19 cellular contexts compared by ENCODE assay signal in the genomic region with DNA sequence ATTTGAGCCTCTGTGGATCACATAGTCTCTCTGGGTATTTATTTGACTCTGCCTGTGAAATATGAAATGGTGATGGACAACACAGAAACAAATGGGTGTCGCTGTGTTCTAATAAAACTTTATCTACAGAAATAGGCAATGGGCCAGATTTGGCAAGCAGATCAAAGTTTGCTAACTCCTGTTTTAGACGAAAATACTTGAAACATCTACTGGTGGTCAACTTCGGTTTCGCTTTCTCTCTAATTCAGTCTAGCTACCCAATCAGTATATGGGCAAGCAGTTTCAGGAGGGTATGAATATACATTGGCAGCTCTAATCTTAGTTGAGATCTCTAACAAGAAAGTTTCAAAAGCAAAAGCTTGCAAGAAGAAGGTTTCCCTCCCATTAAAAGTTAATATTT.
DNase-seq lines count a peak whose midpoint lies in the region; ATAC-seq and TF ChIP-seq lines count a peak whose summit lies in the region.
"Had no signal": no experiment of that assay in that cellular context is flagged by ENCODE, and none has a peak within 500 bp of the region (broad histone marks: within the 10 kb centered on the region; RNA-seq: fewer than 3 reads in every experiment).

No MANE protein-coding gene starts in this region.

- no peaks in the 10 kb centered on the region for H3K4me1 ChIP-seq in vagina
- H3K4me1 ChIP-seq: sigmoid colon had no signal

- peaks cover 5% of the 10 kb centered on the region for H3K27me3 Mint-ChIP-seq in T-helper 2 cell treated with Interferon-gamma antibody and Interleukin-4, amounts not matched to agents 5 μg/mL and 100 μg/mL, for 36 hours (ENCODE audit: low read depth)

- DNase-seq in GM19238 (ENCODE audit: insufficient read length, low spot score), result peak; percentile 8
- no peak for DNase-seq in T-helper 2 cell treated with Interferon-gamma antibody and Interleukin-4, amounts not matched to agents 5 μg/mL and 100 μg/mL, for 36 hours (ENCODE audit: low spot score)
- DNase-seq in inferior parietal cortex (ENCODE audit: extremely low spot score), result no peak
- DNase-seq in vagina (ENCODE audit: extremely low spot score in 2 of 2), result no peak
- no peak for DNase-seq in activated naive CD4-positive, alpha-beta T cell treated with Interleukin-2 at 50 U/mL for 16 hours
- DNase-seq: activated CD4-positive, alpha-beta memory T cell treated with anti-CD3 and anti-CD28 coated beads, Interleukin-2, amount 10 ng/mL, durations not matched to agents 7 days and 5 days; amniotic stem cell; DMS 273 treated with DMSO at 0.1 percent for 48 hours; H7; left colon; NCI-H2081 treated with DMSO at 0.1 percent for 48 hours; sigmoid colon; stimulated activated CD4-positive, alpha-beta T cell treated with anti-CD3 and anti-CD28 coated beads, Interleukin-2, amount 100 ng/mL, for 48 hours; SW 1271 had no signal

- H3K9me3 Mint-ChIP-seq in T-helper 2 cell treated with Interferon-gamma antibody and Interleukin-4, amounts not matched to agents 5 μg/mL and 100 μg/mL, for 36 hours, result no peaks in the 10 kb centered on the region
- H3K9me3 Mint-ChIP-seq: central memory CD8-positive, alpha-beta T cell had no signal

- TF ChIP-seq CTCF in vagina (IDR thresholded peaks at IDR 0.05), result no peak

- no peak overlapping the region for H3K27ac Mint-ChIP-seq in T-helper 2 cell treated with Interferon-gamma antibody and Interleukin-4, amounts not matched to agents 5 μg/mL and 100 μg/mL, for 36 hours
- H3K27ac Mint-ChIP-seq: activated CD4-positive, alpha-beta memory T cell treated with anti-CD3 and anti-CD28 coated beads, Interleukin-2, amount 10 ng/mL, durations not matched to agents 7 days and 5 days had no signal

- H3K27me3 ChIP-seq in vagina, result no peaks in the 10 kb centered on the region
- H3K27me3 ChIP-seq: BLaER1 treated with 17β-estradiol and CSF1 and Interleukin-3, amounts not matched to agents 10 nM and 100 nM; sigmoid colon had no signal

- H3K36me3 Mint-ChIP-seq in T-helper 2 cell treated with Interferon-gamma antibody and Interleukin-4, amounts not matched to agents 5 μg/mL and 100 μg/mL, for 36 hours (ENCODE audit: low read depth), result no peaks in the 10 kb centered on the region

- peak; percentile 96 for ATAC-seq in GM21717 (IDR thresholded peaks at IDR 0.05; ENCODE audit: unreplicated experiment)
- ATAC-seq in HG03280 (IDR thresholded peaks at IDR 0.05; ENCODE audit: unreplicated experiment), result peak; percentile 77
- ATAC-seq: left colon had no signal

- TF ChIP-seq POLR2A in vagina (IDR thresholded peaks at IDR 0.05), result no peak

- H3K4me3 ChIP-seq in vagina, result no peak overlapping the region
- H3K4me3 ChIP-seq: BLaER1 treated with 17β-estradiol and CSF1 and Interleukin-3, amounts not matched to agents 10 nM and 100 nM; sigmoid colon; thoracic aorta had no signal

- intact Hi-C loops in vagina (cut with DNase I), result no loop called here

- H3K4me1 Mint-ChIP-seq in T-helper 2 cell treated with Interferon-gamma antibody and Interleukin-4, amounts not matched to agents 5 μg/mL and 100 μg/mL, for 36 hours (ENCODE audit: low read depth), result peaks cover 5% of the 10 kb centered on the region
- H3K4me1 Mint-ChIP-seq: central memory CD8-positive, alpha-beta T cell had no signal

- no peak overlapping the region for H3K27ac ChIP-seq in vagina
- H3K27ac ChIP-seq: BLaER1 treated with 17β-estradiol and CSF1 and Interleukin-3, amounts not matched to agents 10 nM and 100 nM; sigmoid colon; thoracic aorta had no signal

- no peaks in the 10 kb centered on the region for H3K9me3 ChIP-seq in vagina
- H3K9me3 ChIP-seq: sigmoid colon, thoracic aorta had no signal

- H3K36me3 ChIP-seq in vagina, result no peaks in the 10 kb centered on the region
- H3K36me3 ChIP-seq: BLaER1 treated with 17β-estradiol and CSF1 and Interleukin-3, amounts not matched to agents 10 nM and 100 nM; sigmoid colon; thoracic aorta had no signal

- no peak overlapping the region for H3K4me3 Mint-ChIP-seq in T-helper 2 cell treated with Interferon-gamma antibody and Interleukin-4, amounts not matched to agents 5 μg/mL and 100 μg/mL, for 36 hours
- H3K4me3 Mint-ChIP-seq: activated CD4-positive, alpha-beta memory T cell treated with anti-CD3 and anti-CD28 coated beads, Interleukin-2, amount 10 ng/mL, durations not matched to agents 7 days and 5 days; central memory CD8-positive, alpha-beta T cell had no signal
